ENCODE assay signal across 12 cellular contexts in the genomic region with DNA sequence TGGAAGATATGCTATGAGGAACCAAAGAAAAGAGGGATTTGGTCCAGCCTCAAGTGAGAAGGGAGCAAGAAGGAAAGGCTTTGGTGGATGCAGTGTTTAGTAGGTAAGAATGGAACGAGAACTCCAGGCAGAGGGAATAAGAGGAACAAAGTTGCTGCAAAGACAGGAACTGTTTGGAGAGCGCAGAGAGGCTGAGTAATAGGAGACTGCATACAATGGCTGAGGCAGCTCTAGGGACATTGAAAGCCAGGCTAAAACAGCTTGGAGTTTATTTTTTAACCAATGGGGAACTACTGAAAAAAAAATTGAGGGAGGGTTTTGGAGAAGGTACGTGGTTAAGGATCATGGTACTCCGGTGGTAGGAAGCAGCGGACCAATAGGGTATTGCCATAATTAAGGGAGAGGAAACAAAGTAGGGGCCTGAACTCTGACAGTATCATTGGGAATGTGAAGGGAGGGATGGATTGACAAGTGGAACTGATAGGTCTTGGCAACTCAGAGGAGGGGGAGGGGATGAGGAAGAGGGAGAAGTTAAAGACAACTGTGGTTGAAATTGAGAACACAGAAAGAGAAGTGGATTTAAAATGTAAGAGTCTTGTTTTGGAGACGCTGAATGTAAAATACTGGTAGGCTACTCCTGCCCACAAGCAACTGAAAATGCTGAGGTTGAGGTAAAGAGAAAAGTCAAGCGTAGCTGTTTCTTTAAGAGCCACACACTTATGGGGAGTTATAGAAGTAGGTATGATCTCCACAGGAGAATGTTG. TPM values are rescaled to one million over a fixed set of nuclear protein-coding genes. Genes with fewer than 3 reads are reported as not detected.
DNase-seq lines count a peak whose midpoint lies in the region; ATAC-seq and TF ChIP-seq lines count a peak whose summit lies in the region.
"Had no signal": no experiment of that assay in that cellular context is flagged by ENCODE, and none has a peak within 500 bp of the region (broad histone marks: within the 10 kb centered on the region; RNA-seq: fewer than 3 reads in every experiment).

No MANE protein-coding gene starts in this region.

- H3K4me3 Mint-ChIP-seq in dendritic cell treated with granulocyte-macrophage colony-stimulating factor and Interleukin-4, amounts not matched to agents 40 ng/mL and 50 ng/mL, for 4 days, result peak overlapping the region; percentile 71
- H3K4me3 Mint-ChIP-seq: natural killer cell treated with Interleukin-12 subunit alpha and Interleukin-12 subunit beta and Interleukin-15 and Interleukin-18, amount 100 ng/mL, for 72 hours had no signal

- H3K27me3 Mint-ChIP-seq in dendritic cell treated with granulocyte-macrophage colony-stimulating factor and Interleukin-4, amounts not matched to agents 40 ng/mL and 50 ng/mL, for 4 days, result peaks cover 24% of the 10 kb centered on the region

- H3K36me3 Mint-ChIP-seq in dendritic cell treated with granulocyte-macrophage colony-stimulating factor and Interleukin-4, amounts not matched to agents 40 ng/mL and 50 ng/mL, for 4 days (ENCODE audit: low read depth), result no peaks in the 10 kb centered on the region
- H3K36me3 Mint-ChIP-seq: natural killer cell treated with Interleukin-12 subunit alpha and Interleukin-12 subunit beta and Interleukin-15 and Interleukin-18, amount 100 ng/mL, for 72 hours had no signal

- H3K4me1 Mint-ChIP-seq in dendritic cell treated with granulocyte-macrophage colony-stimulating factor and Interleukin-4, amounts not matched to agents 40 ng/mL and 50 ng/mL, for 4 days (ENCODE audit: low read depth), result peaks cover 74% of the 10 kb centered on the region

- H3K9me3 Mint-ChIP-seq in dendritic cell treated with granulocyte-macrophage colony-stimulating factor and Interleukin-4, amounts not matched to agents 40 ng/mL and 50 ng/mL, for 4 days, result no peaks in the 10 kb centered on the region
- H3K9me3 Mint-ChIP-seq: natural killer cell treated with Interleukin-12 subunit alpha and Interleukin-12 subunit beta and Interleukin-15 and Interleukin-18, amount 100 ng/mL, for 72 hours had no signal

- TF ChIP-seq POLR2A in GM18505 (IDR thresholded peaks at IDR 0.05; ENCODE audit: borderline replicate concordance, extremely low read depth, insufficient read depth, insufficient read length), result no peak
- no peak for TF ChIP-seq POLR2A in body of pancreas (IDR thresholded peaks at IDR 0.05)

- peak overlapping the region in 1 of 4 donors; percentile 44 for H3K27ac ChIP-seq in body of pancreas

- TF ChIP-seq CTCF in body of pancreas (IDR thresholded peaks at IDR 0.05), result no peak

- intact Hi-C loops in dendritic cell treated with granulocyte-macrophage colony-stimulating factor and Interleukin-4, amounts not matched to agents 40 ng/mL and 50 ng/mL, for 4 days (cut with micrococcal nuclease), result loop anchor here (2.0 to 5.0 kb wide), 2 partner anchors 18 to 558 kb away; partner anchors contain the start of genes CMKLR1 and PRDM4
- intact Hi-C loops in body of pancreas (cut with DNase I), result no loop called here

- H3K4me1 ChIP-seq in body of pancreas, result peaks cover 7% of the 10 kb centered on the region

- H3K9me3 ChIP-seq in body of pancreas, result no peaks in the 10 kb centered on the region

- peak overlapping the region; percentile 93 for H3K27ac Mint-ChIP-seq in dendritic cell treated with granulocyte-macrophage colony-stimulating factor and Interleukin-4, amounts not matched to agents 40 ng/mL and 50 ng/mL, for 4 days
- H3K27ac Mint-ChIP-seq: natural killer cell treated with Interleukin-12 subunit alpha and Interleukin-12 subunit beta and Interleukin-15 and Interleukin-18, amount 100 ng/mL, for 72 hours had no signal

- no peak for DNase-seq in cerebellar cortex (ENCODE audit: low spot score)
- no peak for DNase-seq in body of pancreas
- no peak for DNase-seq in COLO668 (lab: John Stamatoyannopoulos, UW; ENCODE audit: unreplicated experiment)
- DNase-seq: activated CD4-positive, alpha-beta T cell treated with anti-CD3 and anti-CD28 coated beads, Interleukin-2, amount 50 U/mL, for 1 hour had no signal

- H3K4me3 ChIP-seq in body of pancreas, result no peak overlapping the region

- peaks cover 0 to 12% of the 10 kb centered on the region in 2 donors for H3K27me3 ChIP-seq in body of pancreas

- 51 to 58% methylated on average over 7 of the region's 7 CpGs for WGBS in body of pancreas, 2 donors

- no peaks in the 10 kb centered on the region for H3K36me3 ChIP-seq in body of pancreas (replicated peaks in 1 of 2; ENCODE audit: insufficient read depth in 1 of 2, low read depth in 2 of 2)

- ATAC-seq in GM18505 (IDR thresholded peaks at IDR 0.05; ENCODE audit: unreplicated experiment) (peak; percentile 56), GM21515 (IDR thresholded peaks at IDR 0.05; ENCODE audit: unreplicated experiment) (peak; percentile 71), HG03342 (IDR thresholded peaks at IDR 0.05; ENCODE audit: unreplicated experiment) (peak; percentile 54), body of pancreas (no peak), HG03457 (IDR thresholded peaks at IDR 0.05; ENCODE audit: unreplicated experiment) (no peak)
- ATAC-seq: natural killer cell treated with Interleukin-12 subunit alpha and Interleukin-12 subunit beta and Interleukin-15 and Interleukin-18, amount 100 ng/mL, for 72 hours had no signal

RNA-seq across cellular contexts. Expression of gene ASCL4, which starts 4.8 kb away (rescaled TPM):
- not detected for total RNA-seq in body of pancreas
- total RNA-seq: glomerular endothelial cell; natural killer cell treated with Interleukin-12 subunit alpha and Interleukin-12 subunit beta and Interleukin-15 and Interleukin-18, amount 100 ng/mL, for 72 hours; NCI-H460 had no signal

RNA-seq across cellular contexts. Expression of gene PRDM4, which starts 18.3 kb away (rescaled TPM):
- 10 to 100 TPM; 22.8 to 34.3 TPM for total RNA-seq in body of pancreas

Comparison
In these comparisons a context has a peak if more than half of its experiments do, and no peak if none do; other contexts are left out.
1. ATAC-seq: peak in GM18505 (single experiment), GM21515 (single experiment) and HG03342 (single experiment); none in body of pancreas (single experiment) and HG03457 (single experiment).